Comparison of ENCODE assay signal across 8 cellular contexts in genomic region chr12:111597731-111598636, GRCh38. TPM values are rescaled to one million over a fixed set of nuclear protein-coding genes. Genes with fewer than 3 reads are reported as not detected.
A peak's percentile ranks its signal among the peaks of the same experiment; 100 is the strongest.
DNase-seq lines count a peak whose midpoint lies in the region; ATAC-seq and TF ChIP-seq lines count a peak whose summit lies in the region.

No MANE protein-coding gene starts in this region.

- H3K27me3 ChIP-seq in A673 (replicated peaks; ENCODE audit: insufficient read depth, low read depth, low read length, poor library complexity) (no peaks in the 10 kb centered on the region), iPS-15b (ENCODE audit: control insufficient read depth, insufficient read depth, low read length) (no peaks in the 10 kb centered on the region), sigmoid colon (no peaks in the 10 kb centered on the region)

- H3K4me3 ChIP-seq in A673 (ENCODE audit: low read depth, low read length, poor library complexity, severe bottlenecking), result peak overlapping the region; percentile 83
- peak overlapping the region; percentile 88 for H3K4me3 ChIP-seq in iPS-15b (ENCODE audit: low read depth, low read length)
- peak overlapping the region; percentile 83 to 97 (median 96) for H3K4me3 ChIP-seq in sigmoid colon

- POLR2A ChIA-PET in A673 (lab: Charles Lee; ENCODE audit: low non-redundant PET), result no interaction called here

- no TSS peak for BruUV-seq in A673 (replicated peaks; lab: Mats Ljungman, UMichigan)

- H3K9me3 ChIP-seq in A673 (ENCODE audit: low read depth, low read length, poor library complexity, severe bottlenecking) (no peaks in the 10 kb centered on the region), iPS-15b (ENCODE audit: control insufficient read depth, insufficient read depth, low read length) (no peaks in the 10 kb centered on the region), sigmoid colon (no peaks in the 10 kb centered on the region)

- TF ChIP-seq POLR2A in sigmoid colon (IDR thresholded peaks at IDR 0.05), result no peak

- TF ChIP-seq CTCF in A673 (conservative IDR thresholded peaks at IDR 0.05; ENCODE audit: low read depth, low read length) (no peak), brain (conservative IDR thresholded peaks at IDR 0.05) (no peak), sigmoid colon (IDR thresholded peaks at IDR 0.05) (no peak)

- H3K4me1 Mint-ChIP-seq in brain, result peaks cover 41% of the 10 kb centered on the region

- peak overlapping the region; percentile 98 to 100 (median 100) for H3K4me3 Mint-ChIP-seq in brain

- ATAC-seq in GM18502 (IDR thresholded peaks at IDR 0.05; ENCODE audit: poor library complexity, unreplicated experiment) (peak; percentile 17), HG03460 (IDR thresholded peaks at IDR 0.05; ENCODE audit: unreplicated experiment) (peak; percentile 9)

- CTCF ChIA-PET in A673 (lab: Charles Lee), result no interaction called here

- peak overlapping the region; percentile 85 for H3K9ac ChIP-seq in iPS-15b (ENCODE audit: low read depth, low read length)

- WGBS in sigmoid colon, 2 donors, result 0% methylated on average over 73 of the region's 73 CpGs

- H3K9me3 Mint-ChIP-seq in brain, result peaks cover 0 to 2% (median 0%) of the 10 kb centered on the region in 5 experiments

- no peak for TF ChIP-seq EP300 in sigmoid colon (IDR thresholded peaks at IDR 0.05)

- peak; percentile 38 for DNase-seq in A673 (ENCODE audit: low spot score)
- peak in 3 of 5 experiments; percentile 1 to 20 (median 12) for DNase-seq in T-helper 2 cell
- DNase-seq in sigmoid colon, result peak; percentile 74
- DNase-seq in NCI-H446 treated with DMSO at 0.1 percent for 48 hours (lab: John Stamatoyannopoulos, UW), result no peak

- H3K36me3 ChIP-seq in A673 (ENCODE audit: insufficient read depth, low read length, poor library complexity, severe bottlenecking) (no peaks in the 10 kb centered on the region), iPS-15b (ENCODE audit: control insufficient read depth, insufficient read depth, low read length) (no peaks in the 10 kb centered on the region), sigmoid colon (no peaks in the 10 kb centered on the region)

- H3K27me3 Mint-ChIP-seq in brain, result peaks cover 14% of the 10 kb centered on the region

- H3K27ac ChIP-seq in A673 (ENCODE audit: low read depth, low read length, poor library complexity, severe bottlenecking) (peak overlapping the region; percentile 98), sigmoid colon (peak overlapping the region; percentile 96 to 99 (median 98))

- no peaks in the 10 kb centered on the region for H3K36me3 Mint-ChIP-seq in brain

- H3K27ac Mint-ChIP-seq in brain, result peak overlapping the region; percentile 97 to 100 (median 99)

- H3K4me1 ChIP-seq in A673 (ENCODE audit: insufficient read depth, low read length, poor library complexity, severe bottlenecking) (peaks cover 15% of the 10 kb centered on the region), iPS-15b (ENCODE audit: control insufficient read depth, insufficient read depth, low read length) (peaks cover 11% of the 10 kb centered on the region), sigmoid colon (peaks cover 0 to 52% (median 45%) of the 10 kb centered on the region in 4 donors)

- intact Hi-C loops in A673 (cut with micrococcal nuclease; ENCODE audit: unreplicated experiment), result loop anchor here (5.0 kb wide), 1 partner anchor 191 kb away; the partner anchor contains the start of gene SH2B3
- intact Hi-C loops in sigmoid colon (cut with DNase I), result loop anchor here (5.0 kb wide), 2 partner anchors 39 to 89 kb away; partner anchors contain the start of genes ACAD10 and BRAP

RNA-seq across cellular contexts. Expression of gene ATXN2, which starts 1.1 kb away (rescaled TPM):
- total RNA-seq in A673 (2021), result 82.8 and 94.4 TPM in 2 replicates
- polyA plus RNA-seq in brain (ENCODE audit: insufficient read depth, low read depth, low replicate concordance), result 38.0 TPM
- total RNA-seq in sigmoid colon, result 100 to 1,000 TPM in 1 of 4 donors, 10 to 100 TPM in 3; 42.5 to 119 (median 54.7) TPM
- 10 to 100 TPM in 2 of 3 donors, 1 to 10 TPM in 1; 6.5 to 24.3 (median 10.2) TPM for polyA plus RNA-seq in sigmoid colon
